ENCODE assay signal across 14 cellular contexts in the genomic region with DNA sequence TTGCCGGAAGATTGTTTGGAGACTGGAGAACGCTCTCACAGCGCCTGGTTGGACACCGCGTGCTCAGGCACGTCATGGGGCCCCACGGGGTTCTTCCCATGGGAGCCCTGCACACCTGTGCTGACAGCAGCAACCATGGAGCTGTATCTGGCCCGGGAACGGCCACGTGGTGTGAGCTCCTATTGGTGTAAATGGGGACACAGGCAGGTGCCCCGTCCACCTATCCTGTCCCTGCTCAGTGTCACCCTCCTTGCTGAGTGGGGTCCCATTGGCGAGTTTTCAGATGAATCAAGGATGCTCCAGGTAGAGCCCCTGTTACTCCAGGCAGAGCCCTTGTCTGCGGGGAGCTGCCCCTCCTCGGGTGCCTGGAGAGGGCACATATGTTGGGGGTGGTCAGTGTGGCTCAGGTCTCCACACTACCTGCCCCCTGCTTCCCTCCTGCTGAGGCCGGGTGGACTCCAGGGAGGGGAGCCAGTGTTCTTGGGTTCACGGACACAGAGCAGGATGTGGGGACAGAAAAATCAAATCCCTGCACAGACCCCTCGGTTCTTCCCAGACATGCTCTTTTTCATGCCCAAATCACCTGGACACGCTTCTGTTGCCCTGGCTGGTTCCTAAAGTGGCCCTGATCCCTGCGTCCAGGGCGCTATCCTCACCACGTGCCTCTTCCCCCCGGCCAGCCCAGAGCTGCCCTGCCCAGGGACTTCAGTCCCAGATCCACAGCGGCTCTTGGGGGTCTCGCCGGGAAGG.
"Had no signal": no experiment of that assay in that cellular context is flagged by ENCODE, and none has a peak within 500 bp of the region (broad histone marks: within the 10 kb centered on the region; RNA-seq: fewer than 3 reads in every experiment).

No MANE protein-coding gene starts in this region.

- H3K27me3 ChIP-seq: thyroid gland had no signal

- H3K9me3 ChIP-seq: gastroesophageal sphincter, lower lobe of right lung, thyroid gland had no signal

- H3K4me1 ChIP-seq: gastroesophageal sphincter, lower lobe of right lung, thyroid gland had no signal

- H3K4me2 ChIP-seq: smooth muscle cell had no signal

- H3K27ac Mint-ChIP-seq: activated T-cell treated with anti-CD3 and anti-CD28 coated beads, Interleukin-2, amount 50 U/mL, for 72 hours; effector memory CD8-positive, alpha-beta T cell; stimulated activated effector memory CD8-positive, alpha-beta T cell treated with anti-CD3 and anti-CD28 coated beads, Interleukin-12 subunit alpha, Interleukin-12 subunit beta, amount 100 ng/mL, for 72 hours had no signal

- H3K4me1 Mint-ChIP-seq: stimulated activated effector memory CD8-positive, alpha-beta T cell treated with anti-CD3 and anti-CD28 coated beads, Interleukin-12 subunit alpha, Interleukin-12 subunit beta, amount 100 ng/mL, for 72 hours had no signal

- H3K4me3 Mint-ChIP-seq: activated T-cell treated with anti-CD3 and anti-CD28 coated beads, Interleukin-2, amount 50 U/mL, for 72 hours; effector memory CD8-positive, alpha-beta T cell; stimulated activated effector memory CD8-positive, alpha-beta T cell treated with anti-CD3 and anti-CD28 coated beads, Interleukin-12 subunit alpha, Interleukin-12 subunit beta, amount 100 ng/mL, for 72 hours had no signal

- H3K9me3 Mint-ChIP-seq: activated T-cell treated with anti-CD3 and anti-CD28 coated beads, Interleukin-2, amount 50 U/mL, for 72 hours; effector memory CD8-positive, alpha-beta T cell; stimulated activated effector memory CD8-positive, alpha-beta T cell treated with anti-CD3 and anti-CD28 coated beads, Interleukin-12 subunit alpha, Interleukin-12 subunit beta, amount 100 ng/mL, for 72 hours had no signal

- DNase-seq: activated CD4-positive, alpha-beta T cell treated with anti-CD3 and anti-CD28 coated beads, Interleukin-2, amount 50 U/mL, for 1 hour; activated naive CD4-positive, alpha-beta T cell treated with Interleukin-2 at 50 U/mL for 16 hours; activated T-cell treated with anti-CD3 and anti-CD28 coated beads, Interleukin-2, amount 50 U/mL, for 72 hours; caudate nucleus; effector memory CD8-positive, alpha-beta T cell; hippocampal formation; lower lobe of right lung; midbrain; T-helper 2 cell; thyroid gland had no signal

- H3K36me3 ChIP-seq: gastroesophageal sphincter, lower lobe of right lung, thyroid gland had no signal

- H3K36me3 Mint-ChIP-seq: stimulated activated effector memory CD8-positive, alpha-beta T cell treated with anti-CD3 and anti-CD28 coated beads, Interleukin-12 subunit alpha, Interleukin-12 subunit beta, amount 100 ng/mL, for 72 hours had no signal

- H3K4me3 ChIP-seq: gastroesophageal sphincter, lower lobe of right lung, smooth muscle cell, thyroid gland had no signal

- H3K27ac ChIP-seq: epithelial cell of prostate, gastroesophageal sphincter, lower lobe of right lung, thyroid gland had no signal
